Comparison of ENCODE assay signal across 16 cellular contexts in the genomic region with DNA sequence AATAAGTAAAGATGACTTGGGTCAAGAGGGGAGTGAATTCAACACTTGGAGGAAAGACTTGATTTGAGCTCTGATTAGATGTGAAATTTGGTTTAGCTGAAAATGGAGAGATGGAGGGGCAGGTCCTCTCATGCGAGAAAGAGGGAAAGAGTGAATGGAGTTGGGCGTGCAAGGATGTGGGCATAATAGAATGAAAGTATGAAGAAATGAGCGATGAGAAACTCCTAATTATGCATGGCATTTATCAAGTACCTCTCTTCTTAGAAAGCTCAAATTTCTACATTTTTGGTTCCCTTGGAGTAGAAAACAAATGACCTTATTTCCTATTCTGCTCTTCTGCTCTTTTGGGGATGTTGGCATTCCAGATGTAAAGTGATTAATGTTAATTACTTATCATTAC.
DNase-seq lines count a peak whose midpoint lies in the region; ATAC-seq, FAIRE-seq and TF ChIP-seq lines count a peak whose summit lies in the region.
"Had no signal": no experiment of that assay in that cellular context is flagged by ENCODE, and none has a peak within 500 bp of the region (broad histone marks: within the 10 kb centered on the region; RNA-seq: fewer than 3 reads in every experiment).

No MANE protein-coding gene starts in this region.

- H3K27ac Mint-ChIP-seq in HFFc6 = no peak overlapping the region; the same call in 1 of the 2 replicates
- no peak overlapping the region for H3K27ac Mint-ChIP-seq in nephron progenitor cell
- no peak overlapping the region for H3K27ac Mint-ChIP-seq in activated CD8-positive, alpha-beta T cell treated with anti-CD3 and anti-CD28 coated beads for 36 hours
- no peak overlapping the region for H3K27ac Mint-ChIP-seq in activated T-helper 17 cell treated with anti-CD3 and anti-CD28 coated beads, Interleukin-2, amount 50 U/mL, for 72 hours
- H3K27ac Mint-ChIP-seq: activated B cell treated with CpG ODN at 0.5 μM for 24 hours; naive thymus-derived CD4-positive, alpha-beta T cell had no signal

- peak overlapping the region; percentile 62; the same call in 1 of the 2 replicates for H2BK20ac ChIP-seq in H1 (ENCODE audit: low read length)

- peak; percentile 33 for DNase-seq in A673 (ENCODE audit: low spot score)
- DNase-seq in HFFc6 = no peak
- DNase-seq in H1 (ENCODE audit: low read depth in 1 of 2, low spot score in 2 of 2) = no peak
- DNase-seq in nephron progenitor cell = no peak
- no peak for DNase-seq in activated CD8-positive, alpha-beta T cell treated with anti-CD3 and anti-CD28 coated beads for 36 hours
- DNase-seq in ureter (ENCODE audit: low spot score) = no peak
- DNase-seq: activated B cell treated with CpG ODN at 0.5 μM for 24 hours; activated effector memory CD4-positive, alpha-beta T cell treated with Interleukin-2 at 50 U/mL for 16 hours; naive thymus-derived CD4-positive, alpha-beta T cell; NCI-H187; NCI-H510A; Right ventricle myocardium superior; stimulated activated naive CD8-positive, alpha-beta T cell treated with anti-CD3 and anti-CD28 coated beads, Interleukin-15, Interleukin-2, amounts not matched to agents 100 U/mL and 50 U/mL, for 24 hours; T-helper 2 cell had no signal

- peaks cover 4 to 61% of the 10 kb centered on the region in 2 experiments; a peak in 3 of 4 replicates for H3K79me2 ChIP-seq in H1 (ENCODE audit: control insufficient read depth in 1 of 2, insufficient read depth in 2 of 2, low read length in 2 of 2)

- H4K20me1 ChIP-seq in H1 (replicated peaks in 1 of 2; ENCODE audit: control insufficient read depth in 1 of 2, insufficient read depth in 2 of 2, low read length in 2 of 2) = peaks cover 0 to 4% of the 10 kb centered on the region in 2 experiments

- POLR2A ChIA-PET in A673 (lab: Charles Lee; ENCODE audit: low non-redundant PET) = no interaction called here
- POLR2A ChIA-PET in H1 (lab: Charles Lee; ENCODE audit: partially characterized antibody) = interaction anchor here (0.6 to 1.9 kb wide), 4 partner anchors 11 to 155 kb away, joined by 3 to 7 read pairs (median 4); no protein-coding TSS in a partner anchor
- POLR2A ChIA-PET in activated CD8-positive, alpha-beta T cell treated with anti-CD3 and anti-CD28 coated beads for 36 hours (lab: Charles Lee) = no interaction called here

- intact Hi-C loops in A673 (cut with micrococcal nuclease; ENCODE audit: unreplicated experiment) = no loop called here
- intact Hi-C loops in activated CD8-positive, alpha-beta T cell treated with anti-CD3 and anti-CD28 coated beads for 36 hours (cut with micrococcal nuclease) = no loop called here

- H3K4me2 ChIP-seq in H1 (ENCODE audit: insufficient read depth in 1 of 2, low read depth in 2 of 2, low read length in 2 of 2) = peak overlapping the region; percentile 35 to 37; a peak in 3 of 4 replicates

- peak overlapping the region; percentile 51 for H3K56ac ChIP-seq in H1 (replicated peaks; ENCODE audit: insufficient read length, low read depth, low read length)

- H3K4me1 ChIP-seq in A673 (ENCODE audit: insufficient read depth, low read length, poor library complexity, severe bottlenecking) (peaks cover 21% of the 10 kb centered on the region), H1 (replicated peaks in 1 of 4; ENCODE audit: control insufficient read depth in 3 of 4, insufficient read depth in 4 of 4, low read length in 3 of 4) (peaks cover 8 to 34% (median 21%) of the 10 kb centered on the region in 4 experiments)

- H3K9ac ChIP-seq in H1 (replicated peaks in 1 of 4; ENCODE audit: extremely low read depth in 1 of 4, low read depth in 3 of 4, low read length in 3 of 4) = no peak overlapping the region

- H3K23ac ChIP-seq in H1 (ENCODE audit: insufficient read length) = no peak overlapping the region

- H3K14ac ChIP-seq in H1 (ENCODE audit: insufficient read length) = no peak overlapping the region

- BruUV-seq in A673 (replicated peaks; lab: Mats Ljungman, UMichigan) = no TSS peak

- H3K79me1 ChIP-seq in H1 (ENCODE audit: low read depth, low read length) = no peaks in the 10 kb centered on the region; the same call in 1 of the 2 replicates

- no peak overlapping the region for H2BK15ac ChIP-seq in H1 (ENCODE audit: low read length)

- no peak for ATAC-seq in GM21717 (IDR thresholded peaks at IDR 0.05; ENCODE audit: unreplicated experiment)
- ATAC-seq in activated CD8-positive, alpha-beta T cell treated with anti-CD3 and anti-CD28 coated beads for 36 hours = no peak
- ATAC-seq in activated T-helper 17 cell treated with anti-CD3 and anti-CD28 coated beads, Interleukin-2, amount 50 U/mL, for 72 hours (replicated peaks) = no peak
- ATAC-seq: naive thymus-derived CD4-positive, alpha-beta T cell; stimulated activated naive CD8-positive, alpha-beta T cell treated with anti-CD3 and anti-CD28 coated beads, Interleukin-15, Interleukin-2, amounts not matched to agents 100 U/mL and 50 U/mL, for 24 hours had no signal

- H4K5ac ChIP-seq in H1 (ENCODE audit: insufficient read length, low read depth, low read length) = peak overlapping the region; percentile 90

- H3K4me1 Mint-ChIP-seq in HFFc6 (ENCODE audit: low read depth) (peaks cover 48% of the 10 kb centered on the region), nephron progenitor cell (peaks cover 44% of the 10 kb centered on the region)
- peaks cover 33% of the 10 kb centered on the region for H3K4me1 Mint-ChIP-seq in activated CD8-positive, alpha-beta T cell treated with anti-CD3 and anti-CD28 coated beads for 36 hours (ENCODE audit: low read depth)
- peaks cover 13% of the 10 kb centered on the region for H3K4me1 Mint-ChIP-seq in activated T-helper 17 cell treated with anti-CD3 and anti-CD28 coated beads, Interleukin-2, amount 50 U/mL, for 72 hours

- H3K4ac ChIP-seq in H1 (replicated peaks; ENCODE audit: insufficient read length, low read depth, low read length) = peak overlapping the region; percentile 87

- H3K23me2 ChIP-seq in H1 (ENCODE audit: low read depth, low read length) = no peaks in the 10 kb centered on the region

- H3K36me3 Mint-ChIP-seq in HFFc6 (ENCODE audit: low read depth) (no peaks in the 10 kb centered on the region), nephron progenitor cell (ENCODE audit: low read depth) (peaks cover 32% of the 10 kb centered on the region)
- H3K36me3 Mint-ChIP-seq in activated CD8-positive, alpha-beta T cell treated with anti-CD3 and anti-CD28 coated beads for 36 hours (ENCODE audit: low read depth) = no peaks in the 10 kb centered on the region
- H3K36me3 Mint-ChIP-seq in activated T-helper 17 cell treated with anti-CD3 and anti-CD28 coated beads, Interleukin-2, amount 50 U/mL, for 72 hours (ENCODE audit: low read depth) = no peaks in the 10 kb centered on the region
- H3K36me3 Mint-ChIP-seq: naive thymus-derived CD4-positive, alpha-beta T cell had no signal

- H3K36me3 ChIP-seq in A673 (ENCODE audit: insufficient read depth, low read length, poor library complexity, severe bottlenecking) = no peaks in the 10 kb centered on the region
- H3K36me3 ChIP-seq in H1 (ENCODE audit: control insufficient read depth in 2 of 4, insufficient read depth in 4 of 4, low read length in 3 of 4) = no peaks in the 10 kb centered on the region

- CTCF ChIA-PET in A673 (lab: Charles Lee) = no interaction called here
- CTCF ChIA-PET in H1 (lab: Charles Lee; ENCODE audit: partially characterized antibody) = interaction anchor here (1.0 to 2.0 kb wide), 5 partner anchors 11 to 192 kb away, joined by 3 to 14 read pairs (median 3); no protein-coding TSS in a partner anchor
- CTCF ChIA-PET in activated CD8-positive, alpha-beta T cell treated with anti-CD3 and anti-CD28 coated beads for 36 hours (lab: Charles Lee) = no interaction called here

- no peak for TF ChIP-seq CTCF in A673 (conservative IDR thresholded peaks at IDR 0.05; ENCODE audit: low read depth, low read length)
- TF ChIP-seq CTCF in HFFc6 (IDR thresholded peaks at IDR 0.05) = no peak
- TF ChIP-seq CTCF in H1 (IDR thresholded peaks at IDR 0.05; ENCODE audit: control extremely low read depth in 1 of 3, insufficient read depth in 1 of 3, low read depth in 1 of 3, low read length in 3 of 3) = no peak
- no peak for TF ChIP-seq CTCF in nephron progenitor cell (IDR thresholded peaks at IDR 0.05)
- TF ChIP-seq CTCF in activated CD8-positive, alpha-beta T cell treated with anti-CD3 and anti-CD28 coated beads for 36 hours (IDR thresholded peaks at IDR 0.05) = no peak

- H3K4me3 ChIP-seq in A673 (ENCODE audit: low read depth, low read length, poor library complexity, severe bottlenecking) (no peak overlapping the region), H1 (ENCODE audit: extremely low read depth in 1 of 4, insufficient read depth in 2 of 4, low read depth in 3 of 4, low read length in 4 of 4) (peak overlapping the region in 1 of 4 experiments; percentile 28; a peak in 2 of 8 replicates)

- peak overlapping the region; percentile 78; the same call in 1 of the 2 replicates for H2BK12ac ChIP-seq in H1 (ENCODE audit: low read depth, low read length)

- H4K91ac ChIP-seq in H1 (replicated peaks; ENCODE audit: insufficient read length, low read length) = peak overlapping the region; percentile 44

- H3K9me3 Mint-ChIP-seq in HFFc6 (no peaks in the 10 kb centered on the region), nephron progenitor cell (no peaks in the 10 kb centered on the region)
- H3K9me3 Mint-ChIP-seq in activated CD8-positive, alpha-beta T cell treated with anti-CD3 and anti-CD28 coated beads for 36 hours = no peaks in the 10 kb centered on the region
- no peaks in the 10 kb centered on the region for H3K9me3 Mint-ChIP-seq in activated T-helper 17 cell treated with anti-CD3 and anti-CD28 coated beads, Interleukin-2, amount 50 U/mL, for 72 hours
- H3K9me3 Mint-ChIP-seq: activated B cell treated with CpG ODN at 0.5 μM for 24 hours; naive thymus-derived CD4-positive, alpha-beta T cell had no signal

- H3K9me3 ChIP-seq in A673 (ENCODE audit: low read depth, low read length, poor library complexity, severe bottlenecking) (no peaks in the 10 kb centered on the region), H1 (ENCODE audit: insufficient read depth in 2 of 2, low read depth in 1 of 2, low read length in 1 of 2) (no peaks in the 10 kb centered on the region)

- 33% methylated on average over 3 of the region's 3 CpGs; no CpG with 5 or more reads in 1 of the 2 experiments for whole genome bisulfite sequencing in H1 (ENCODE audit: extremely low coverage in 1 of 2, insufficient coverage in 1 of 2, insufficient read length in 1 of 2, insufficient replicate concordance in 2 of 2, low coverage in 1 of 2, low lambda C conversion rate in 2 of 2, missing lambda C conversion rate in 1 of 2), 2 experiments

- H4K8ac ChIP-seq in H1 (ENCODE audit: extremely low read depth, insufficient read depth, low read length) = no peak overlapping the region

- H2AFZ ChIP-seq in H1 (ENCODE audit: low read length) = no peak overlapping the region

- no peak for TF ChIP-seq POLR2A in H1 (IDR thresholded peaks at IDR 0.05; ENCODE audit: control extremely low read depth in 1 of 2, low read depth in 2 of 2, low read length in 2 of 2)

- no peak for TF ChIP-seq RAD21 in H1 (IDR thresholded peaks at IDR 0.05 in 1 of 2, conservative IDR thresholded peaks at IDR 0.05 in 1 of 2; ENCODE audit: low read depth in 2 of 2, low read length in 2 of 2)

- peak overlapping the region; percentile 80 for H2BK120ac ChIP-seq in H1 (replicated peaks; ENCODE audit: low read depth, low read length)

- H3K27me3 Mint-ChIP-seq in HFFc6 (ENCODE audit: insufficient read depth) (peaks cover 3% of the 10 kb centered on the region; the same call in 1 of the 2 replicates), nephron progenitor cell (ENCODE audit: low read depth, poor library complexity) (no peaks in the 10 kb centered on the region)
- H3K27me3 Mint-ChIP-seq in activated CD8-positive, alpha-beta T cell treated with anti-CD3 and anti-CD28 coated beads for 36 hours = no peaks in the 10 kb centered on the region
- no peaks in the 10 kb centered on the region for H3K27me3 Mint-ChIP-seq in activated T-helper 17 cell treated with anti-CD3 and anti-CD28 coated beads, Interleukin-2, amount 50 U/mL, for 72 hours
- H3K27me3 Mint-ChIP-seq: activated B cell treated with CpG ODN at 0.5 μM for 24 hours; naive thymus-derived CD4-positive, alpha-beta T cell had no signal

- peak overlapping the region; percentile 86; the same call in 1 of the 2 replicates for H2BK5ac ChIP-seq in H1 (ENCODE audit: low read depth, low read length)

- no peaks in the 10 kb centered on the region for H3K27me3 ChIP-seq in A673 (replicated peaks; ENCODE audit: insufficient read depth, low read depth, low read length, poor library complexity)
- H3K27me3 ChIP-seq in H1 (replicated peaks in 1 of 4; ENCODE audit: control insufficient read depth in 3 of 4, extremely low read depth in 1 of 4, insufficient read depth in 3 of 4, low read length in 3 of 4) = no peaks in the 10 kb centered on the region

- FAIRE-seq in H1 (lab: Jason Lieb, UNC) = no peak

- no peak overlapping the region for H3K27ac ChIP-seq in A673 (ENCODE audit: low read depth, low read length, poor library complexity, severe bottlenecking)
- H3K27ac ChIP-seq in H1 (ENCODE audit: low read depth, low read length) = 0 out of 2 replicates have a peak overlapping the region, but pooled peaks have one; percentile 15

- no peak for TF ChIP-seq EP300 in H1 (IDR thresholded peaks at IDR 0.05; ENCODE audit: borderline replicate concordance in 1 of 2, low read depth in 2 of 2, low read length in 2 of 2)

- peak overlapping the region; percentile 75; the same call in 1 of the 2 replicates for H3K18ac ChIP-seq in H1 (ENCODE audit: extremely low read depth, low read length)

- H2AK5ac ChIP-seq in H1 (ENCODE audit: low read depth, low read length) = no peak overlapping the region

- H3K4me3 Mint-ChIP-seq in HFFc6 (peak overlapping the region; percentile 24; the same call in 1 of the 2 replicates), nephron progenitor cell (peak overlapping the region; percentile 3)
- H3K4me3 Mint-ChIP-seq in activated CD8-positive, alpha-beta T cell treated with anti-CD3 and anti-CD28 coated beads for 36 hours = no peak overlapping the region
- no peak overlapping the region for H3K4me3 Mint-ChIP-seq in activated T-helper 17 cell treated with anti-CD3 and anti-CD28 coated beads, Interleukin-2, amount 50 U/mL, for 72 hours
- H3K4me3 Mint-ChIP-seq: activated B cell treated with CpG ODN at 0.5 μM for 24 hours; naive thymus-derived CD4-positive, alpha-beta T cell had no signal

Comparison
In these comparisons a context has a peak if more than half of its experiments do, and no peak if none do; other contexts are left out.
1. H3K4me3 Mint-ChIP-seq: peak in HFFc6 (single experiment) and nephron progenitor cell (single experiment); none in activated CD8-positive, alpha-beta T cell treated with anti-CD3 and anti-CD28 coated beads for 36 hours (single experiment) and activated T-helper 17 cell treated with anti-CD3 and anti-CD28 coated beads, Interleukin-2, amount 50 U/mL, for 72 hours (single experiment).